ENCODE assay signal across 8 cellular contexts in genomic region chr19:42254850-42255765, GRCh38. TPM values are rescaled to one million over a fixed set of nuclear protein-coding genes. Genes with fewer than 3 reads are reported as not detected.
DNase-seq lines count a peak whose midpoint lies in the region; ATAC-seq and TF ChIP-seq lines count a peak whose summit lies in the region.

ERF (minus strand) TSS chr19:42255128; CDS start chr19:42254999, 129 bp downstream.

- H3K9ac ChIP-seq in liver (ENCODE audit: low read depth in 1 of 2, low read length in 2 of 2), result peak within 1 kb of the TSS; percentile 93 to 96

- TF ChIP-seq RAD21 in liver (IDR thresholded peaks at IDR 0.05), result no peak

- under 1% methylated on average over 75 of the region's 75 CpGs for WGBS in liver

- H3K9me3 ChIP-seq in A673 (ENCODE audit: low read depth, low read length, poor library complexity, severe bottlenecking), result no peaks in the 10 kb centered on the region
- H3K9me3 ChIP-seq in liver (ENCODE audit: control insufficient read depth in 4 of 4, low read length in 3 of 4), result no peaks in the 10 kb centered on the region

- H3K4me1 ChIP-seq in A673 (ENCODE audit: insufficient read depth, low read length, poor library complexity, severe bottlenecking), result peaks cover 35% of the 10 kb centered on the region
- peaks cover 16 to 39% (median 30%) of the 10 kb centered on the region in 4 donors for H3K4me1 ChIP-seq in liver (ENCODE audit: control insufficient read depth in 4 of 4, insufficient read depth in 4 of 4, low read length in 3 of 4)

- DNase-seq in A673 (ENCODE audit: low spot score) (peak; percentile 95), NCI-H526 treated with DMSO at 0.1 percent for 48 hours (lab: John Stamatoyannopoulos, UW) (peak; percentile 76), dermis blood vessel endothelial cell (peak; percentile 96)
- peak; percentile 89 to 90 for DNase-seq in activated CD4-positive, alpha-beta T cell treated with anti-CD3 and anti-CD28 coated beads, Interleukin-2, amount 50 U/mL, for 4 hours
- DNase-seq in stimulated activated CD4-positive, alpha-beta T cell treated with anti-CD3 and anti-CD28 coated beads, Interleukin-4, amount 100 ng/mL, for 1 hour, result peak; percentile 94

- H3K36me3 ChIP-seq in A673 (ENCODE audit: insufficient read depth, low read length, poor library complexity, severe bottlenecking) (peaks cover 4% of the 10 kb centered on the region), liver (ENCODE audit: control insufficient read depth in 4 of 4, insufficient read depth in 3 of 4, low read depth in 1 of 4, low read length in 3 of 4) (no peaks in the 10 kb centered on the region)

- H3K4me3 ChIP-seq in A673 (ENCODE audit: low read depth, low read length, poor library complexity, severe bottlenecking) (peak within 1 kb of the TSS; percentile 91), liver (ENCODE audit: low read depth in 1 of 3, low read length in 3 of 3) (peak within 1 kb of the TSS; percentile 64 to 99 (median 66))

- intact Hi-C loops in A673 (cut with micrococcal nuclease; ENCODE audit: unreplicated experiment), result loop anchor here (2.0 kb wide), 1 partner anchor 14 kb away; the partner anchor contains the start of gene CIC

- peak; percentile 69 for ATAC-seq in GM18868 (IDR thresholded peaks at IDR 0.05; ENCODE audit: unreplicated experiment)
- ATAC-seq in HG03354 (IDR thresholded peaks at IDR 0.05; ENCODE audit: poor library complexity, severe bottlenecking, unreplicated experiment), result peak; percentile 71

- peak within 1 kb of the TSS; percentile 95 for H3K27ac ChIP-seq in A673 (ENCODE audit: low read depth, low read length, poor library complexity, severe bottlenecking)
- H3K27ac ChIP-seq in liver (ENCODE audit: low read depth in 1 of 2, low read length in 2 of 2), result peak within 1 kb of the TSS; percentile 99 to 100

- TF ChIP-seq CTCF in A673 (conservative IDR thresholded peaks at IDR 0.05; ENCODE audit: low read depth, low read length), result no peak
- no peak for TF ChIP-seq CTCF in liver (IDR thresholded peaks at IDR 0.05; ENCODE audit: low read depth, low read length, missing input control)

- POLR2A ChIA-PET in A673 (lab: Charles Lee; ENCODE audit: low non-redundant PET), result no interaction called here

- CTCF ChIA-PET in A673 (lab: Charles Lee), result no interaction called here

- no peaks in the 10 kb centered on the region for H3K27me3 ChIP-seq in A673 (replicated peaks; ENCODE audit: insufficient read depth, low read depth, low read length, poor library complexity)
- H3K27me3 ChIP-seq in liver (ENCODE audit: control insufficient read depth in 4 of 4, insufficient read depth in 4 of 4, low read length in 3 of 4), result no peaks in the 10 kb centered on the region

- no TSS peak for BruUV-seq in A673 (replicated peaks; lab: Mats Ljungman, UMichigan)

TF ChIP-seq in liver, 16 proteins besides CTCF, POLR2A, EP300 and RAD21:
- TF ChIP-seq SP1 (IDR thresholded peaks at IDR 0.05) (no peak), EGR1 (IDR thresholded peaks at IDR 0.05; ENCODE audit: low read depth in 2 of 2) (peak; percentile 91 to 97), REST (IDR thresholded peaks at IDR 0.05) (peak; percentile 5)

RNA-seq across cellular contexts. Expression of gene ERF, which starts in this region (rescaled TPM):
- total RNA-seq in A673 (2021), result 149 and 164 TPM in 2 replicates
- 32.7 and 42.4 TPM in 2 replicates for total RNA-seq in dermis blood vessel endothelial cell
- total RNA-seq in liver, result 10 to 100 TPM in 1 of 2 donors, 1 to 10 TPM in 1; 8.7 to 17.1 TPM
- polyA plus RNA-seq in liver, result 10 to 100 TPM; 10.4 to 21.0 TPM

Comparison
In these comparisons a context has a peak if more than half of its experiments do, and no peak if none do; other contexts are left out.
1. Peak in every context shown above with its lines: DNase-seq, ATAC-seq, H3K4me3 ChIP-seq and H3K27ac ChIP-seq.